Comparison of ENCODE assay signal across 27 cellular contexts in the genomic region with DNA sequence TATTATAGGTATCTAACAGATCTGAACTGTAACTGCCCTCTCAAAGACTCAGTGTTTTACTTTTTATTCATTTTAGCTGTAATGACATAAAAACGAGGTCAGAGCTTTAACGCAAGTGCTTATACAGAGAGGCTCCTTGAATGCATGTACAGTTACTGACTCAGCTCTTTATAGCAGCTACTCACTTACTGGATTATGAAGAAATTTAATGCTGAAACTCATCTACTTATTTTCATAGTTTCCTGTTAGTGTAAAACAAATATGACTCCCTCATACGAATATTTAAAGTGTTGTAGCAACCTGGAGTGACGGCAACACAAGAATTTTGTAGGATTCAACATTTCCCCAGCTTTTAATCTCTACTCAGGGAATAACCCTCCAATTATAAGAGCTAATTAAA. TPM values are rescaled to one million over a fixed set of nuclear protein-coding genes. Genes with fewer than 3 reads are reported as not detected.
DNase-seq lines count a peak whose midpoint lies in the region; ATAC-seq, FAIRE-seq and TF ChIP-seq lines count a peak whose summit lies in the region.
"Had no signal": no experiment of that assay in that cellular context is flagged by ENCODE, and none has a peak within 500 bp of the region (broad histone marks: within the 10 kb centered on the region; RNA-seq: fewer than 3 reads in every experiment).

No MANE protein-coding gene starts in this region.

- intact Hi-C loops in IMR-90 (cut with micrococcal nuclease) (no loop called here), left lung (cut with DNase I) (no loop called here)
- intact Hi-C loops in activated T-helper 2 cell treated with anti-CD3 and anti-CD28 coated beads, Interferon-gamma antibody, Interleukin-2, Interleukin-4, amounts not matched to agents 10 μg/mL and 5 μg/mL and 100 μg/mL, durations not matched to agents 14 hours and 24 hours and 36 hours (cut with micrococcal nuclease), result no loop called here

- no peak overlapping the region for H2BK15ac ChIP-seq in IMR-90 (ENCODE audit: low read depth, low read length)

- no peak overlapping the region for H3K4me3 Mint-ChIP-seq in activated T-helper 2 cell treated with anti-CD3 and anti-CD28 coated beads, Interferon-gamma antibody, Interleukin-2, Interleukin-4, amounts not matched to agents 10 μg/mL and 5 μg/mL and 100 μg/mL, durations not matched to agents 14 hours and 24 hours and 36 hours (ENCODE audit: low read depth)
- H3K4me3 Mint-ChIP-seq: B cell; CD8-positive, alpha-beta T cell had no signal

- H3K4me1 ChIP-seq in A549 (no peaks in the 10 kb centered on the region), IMR-90 (ENCODE audit: control insufficient read depth, insufficient read depth, low read length) (no peaks in the 10 kb centered on the region), left lung (no peaks in the 10 kb centered on the region), upper lobe of left lung (no peaks in the 10 kb centered on the region), GM23248 (ENCODE audit: insufficient read depth) (no peaks in the 10 kb centered on the region), foreskin keratinocyte (no peaks in the 10 kb centered on the region)
- H3K4me1 ChIP-seq: Caco-2, SJCRH30 had no signal

- no peaks in the 10 kb centered on the region for H3K9me3 ChIP-seq in A549
- H3K9me3 ChIP-seq in IMR-90 (ENCODE audit: control insufficient read depth, insufficient read depth, low read length), result no peaks in the 10 kb centered on the region
- no peaks in the 10 kb centered on the region for H3K9me3 ChIP-seq in left lung
- H3K9me3 ChIP-seq in upper lobe of left lung, result no peaks in the 10 kb centered on the region
- no peaks in the 10 kb centered on the region for H3K9me3 ChIP-seq in GM23248 (ENCODE audit: low read depth)
- H3K9me3 ChIP-seq: Caco-2, MG63, SJCRH30 had no signal

- H3K27ac Mint-ChIP-seq in activated T-helper 2 cell treated with anti-CD3 and anti-CD28 coated beads, Interferon-gamma antibody, Interleukin-2, Interleukin-4, amounts not matched to agents 10 μg/mL and 5 μg/mL and 100 μg/mL, durations not matched to agents 14 hours and 24 hours and 36 hours, result peak overlapping the region; percentile 49
- H3K27ac Mint-ChIP-seq: B cell; CD8-positive, alpha-beta T cell had no signal

- 86% methylated on average over 4 of the region's 4 CpGs for WGBS in A549 (ENCODE audit: missing lambda C conversion rate)
- no CpG with 5 or more reads among the region's 4 CpGs for WGBS in IMR-90 (ENCODE audit: extremely low coverage in 2 of 2, insufficient read length in 1 of 2), 2 experiments
- 69% methylated on average over 4 of the region's 4 CpGs for WGBS in upper lobe of left lung, 2 donors
- 92 to 99% methylated on average over 4 of the region's 4 CpGs for WGBS in GM23248 (ENCODE audit: low coverage in 1 of 2, low lambda C conversion rate in 2 of 2, missing lambda C conversion rate in 2 of 2), 2 experiments

- no peak overlapping the region for H4K91ac ChIP-seq in IMR-90 (ENCODE audit: insufficient read depth, low read depth, low read length)

- H3K27me3 ChIP-seq in IMR-90 (ENCODE audit: control insufficient read depth, insufficient read depth, low read length) (no peaks in the 10 kb centered on the region), left lung (no peaks in the 10 kb centered on the region), upper lobe of left lung (no peaks in the 10 kb centered on the region), GM23248 (replicated peaks; ENCODE audit: insufficient read depth) (no peaks in the 10 kb centered on the region), foreskin keratinocyte (no peaks in the 10 kb centered on the region)
- H3K27me3 ChIP-seq: MG63, SJCRH30 had no signal

- H3K4me3 ChIP-seq in A549, result no peak overlapping the region
- no peak overlapping the region for H3K4me3 ChIP-seq in IMR-90 (ENCODE audit: insufficient read depth, low read depth, low read length)
- H3K4me3 ChIP-seq in left lung, result no peak overlapping the region
- H3K4me3 ChIP-seq in upper lobe of left lung, result no peak overlapping the region
- H3K4me3 ChIP-seq in GM23248, result no peak overlapping the region
- H3K4me3 ChIP-seq: MG63, SJCRH30 had no signal

- H2AK9ac ChIP-seq in IMR-90 (replicated peaks; ENCODE audit: low read depth, low read length, poor library complexity), result no peak overlapping the region

- TF ChIP-seq CTCF in A549 (IDR thresholded peaks at IDR 0.05) (no peak), IMR-90 (conservative IDR thresholded peaks at IDR 0.05; ENCODE audit: low read depth, low read length) (no peak), left lung (IDR thresholded peaks at IDR 0.05) (no peak), upper lobe of left lung (IDR thresholded peaks at IDR 0.05) (no peak), foreskin keratinocyte (conservative IDR thresholded peaks at IDR 0.05) (no peak)

- no peaks in the 10 kb centered on the region for H3K9me3 Mint-ChIP-seq in activated T-helper 2 cell treated with anti-CD3 and anti-CD28 coated beads, Interferon-gamma antibody, Interleukin-2, Interleukin-4, amounts not matched to agents 10 μg/mL and 5 μg/mL and 100 μg/mL, durations not matched to agents 14 hours and 24 hours and 36 hours
- H3K9me3 Mint-ChIP-seq: CD8-positive, alpha-beta T cell had no signal

- H4K5ac ChIP-seq in IMR-90 (ENCODE audit: low read depth, low read length), result no peak overlapping the region

- H3K4me2 ChIP-seq in A549, result no peak overlapping the region
- no peak overlapping the region for H3K4me2 ChIP-seq in IMR-90 (ENCODE audit: low read depth, low read length)
- H3K4me2 ChIP-seq in GM23248 (ENCODE audit: unreplicated experiment), result no peak overlapping the region

- no peaks in the 10 kb centered on the region; the same call in 1 of the 2 replicates for H3K9me1 ChIP-seq in IMR-90 (ENCODE audit: insufficient read depth, low read length)

- no peak overlapping the region for H4K8ac ChIP-seq in IMR-90 (ENCODE audit: low read depth in 2 of 2, low read length in 2 of 2)

- no peak overlapping the region for H3K56ac ChIP-seq in IMR-90 (ENCODE audit: extremely low read depth, insufficient read depth, low read length)

- H2AFZ ChIP-seq in IMR-90 (replicated peaks; ENCODE audit: low read length, poor library complexity), result no peak overlapping the region
- H2AFZ ChIP-seq in GM23248, result no peak overlapping the region

- H3K79me2 ChIP-seq in GM23248 (ENCODE audit: insufficient read depth), result no peaks in the 10 kb centered on the region

- dilution Hi-C loops in IMR-90 (cut with HindIII; ENCODE audit: low sequenced_read_pairs, unreplicated experiment), result no loop called here

- FAIRE-seq in A549 (lab: Jason Lieb, UNC), result no peak
- FAIRE-seq: A204.1, HTR-8/SVneo had no signal

- peaks cover 32% of the 10 kb centered on the region for H3K36me3 ChIP-seq in IMR-90 (ENCODE audit: control insufficient read depth, insufficient read depth, low read length)
- peaks cover 5 to 87% of the 10 kb centered on the region in 2 donors for H3K36me3 ChIP-seq in left lung
- peaks cover 6 to 91% (median 42%) of the 10 kb centered on the region in 4 donors for H3K36me3 ChIP-seq in upper lobe of left lung
- peaks cover 71% of the 10 kb centered on the region for H3K36me3 ChIP-seq in GM23248 (ENCODE audit: low read depth)

- H4K20me1 ChIP-seq in IMR-90 (ENCODE audit: insufficient read depth, low read length) (no peaks in the 10 kb centered on the region), GM23248 (ENCODE audit: insufficient read depth) (no peaks in the 10 kb centered on the region)

- no peak overlapping the region for H3K4ac ChIP-seq in IMR-90 (ENCODE audit: low read depth, low read length)

- H3K27me3 Mint-ChIP-seq in activated T-helper 2 cell treated with anti-CD3 and anti-CD28 coated beads, Interferon-gamma antibody, Interleukin-2, Interleukin-4, amounts not matched to agents 10 μg/mL and 5 μg/mL and 100 μg/mL, durations not matched to agents 14 hours and 24 hours and 36 hours (ENCODE audit: low read depth), result no peaks in the 10 kb centered on the region
- H3K27me3 Mint-ChIP-seq: B cell had no signal

- POLR2A ChIA-PET in A549 (lab: Yijun Ruan, JAX) (no interaction called here), IMR-90 (lab: Charles Lee; ENCODE audit: unreplicated experiment) (no interaction called here)

- peaks cover 3 to 4% of the 10 kb centered on the region in 2 experiments; a peak in 2 of 4 replicates for H3K79me1 ChIP-seq in IMR-90 (ENCODE audit: low read depth in 1 of 2, low read length in 2 of 2)

- BruUV-seq in IMR-90 (replicated peaks; lab: Mats Ljungman, UMichigan), result no TSS peak

- no peak overlapping the region for H3K27ac ChIP-seq in A549
- H3K27ac ChIP-seq in IMR-90 (ENCODE audit: insufficient read depth, low read length), result no peak overlapping the region
- H3K27ac ChIP-seq in left lung, result no peak overlapping the region
- no peak overlapping the region for H3K27ac ChIP-seq in upper lobe of left lung
- no peak overlapping the region for H3K27ac ChIP-seq in GM23248
- no peak overlapping the region for H3K27ac ChIP-seq in foreskin keratinocyte
- H3K27ac ChIP-seq: C4-2B, SJCRH30 had no signal

- in situ Hi-C loops in IMR-90 (cut with MboI; ENCODE audit: low sequenced_read_pairs) (no loop called here), GM23248 (cut with MboI) (no loop called here)

- no peak overlapping the region for H2AK5ac ChIP-seq in IMR-90 (ENCODE audit: low read depth, low read length)

- H3K14ac ChIP-seq in IMR-90 (replicated peaks; ENCODE audit: low read depth, low read length), result no peak overlapping the region

- TF ChIP-seq POLR2A in A549 (IDR thresholded peaks at IDR 0.05; ENCODE audit: low read length) (no peak), IMR-90 (IDR thresholded peaks at IDR 0.05; ENCODE audit: low read depth, low read length) (no peak), upper lobe of left lung (IDR thresholded peaks at IDR 0.05) (no peak)

- no peak overlapping the region for H3K18ac ChIP-seq in IMR-90 (ENCODE audit: low read depth, low read length)

- H3K9ac ChIP-seq in IMR-90 (ENCODE audit: low read depth, low read length) (no peak overlapping the region), GM23248 (no peak overlapping the region)

- peaks cover 79% of the 10 kb centered on the region for H3K36me3 Mint-ChIP-seq in activated T-helper 2 cell treated with anti-CD3 and anti-CD28 coated beads, Interferon-gamma antibody, Interleukin-2, Interleukin-4, amounts not matched to agents 10 μg/mL and 5 μg/mL and 100 μg/mL, durations not matched to agents 14 hours and 24 hours and 36 hours (ENCODE audit: low read depth)

- no peak overlapping the region for H2BK120ac ChIP-seq in IMR-90 (ENCODE audit: low read depth, low read length)

- H2BK5ac ChIP-seq in IMR-90 (ENCODE audit: low read depth, low read length, poor library complexity, severe bottlenecking), result no peak overlapping the region

- H3K23ac ChIP-seq in IMR-90 (ENCODE audit: low read depth, low read length), result no peak overlapping the region

- TF ChIP-seq EP300 in A549 (IDR thresholded peaks at IDR 0.05) (no peak), upper lobe of left lung (IDR thresholded peaks at IDR 0.05) (no peak)

- H3F3A ChIP-seq in GM23248 (ENCODE audit: insufficient read depth), result peaks cover 10% of the 10 kb centered on the region; the same call in 1 of the 2 replicates

- no peak for ATAC-seq in A549
- no peak for ATAC-seq in IMR-90 (ENCODE audit: low read depth)
- ATAC-seq in left lung, result peak; percentile 75
- ATAC-seq in upper lobe of left lung (ENCODE audit: low FRiP score in 2 of 2), result no peak
- ATAC-seq in foreskin keratinocyte, result no peak
- ATAC-seq: CD8-positive, alpha-beta T cell; Right ventricle myocardium inferior had no signal

- peaks cover 20% of the 10 kb centered on the region for H3K4me1 Mint-ChIP-seq in activated T-helper 2 cell treated with anti-CD3 and anti-CD28 coated beads, Interferon-gamma antibody, Interleukin-2, Interleukin-4, amounts not matched to agents 10 μg/mL and 5 μg/mL and 100 μg/mL, durations not matched to agents 14 hours and 24 hours and 36 hours (ENCODE audit: low read depth)
- H3K4me1 Mint-ChIP-seq: B cell had no signal

- CTCF ChIA-PET in A549 (lab: Yijun Ruan, JAX) (interaction anchor here (1.9 kb wide), 1 partner anchor 14 kb away, joined by 4 read pairs; no protein-coding TSS in a partner anchor), IMR-90 (lab: Yijun Ruan, JAX) (no interaction called here)

- H3K9me2 ChIP-seq in GM23248 (ENCODE audit: insufficient read depth), result no peaks in the 10 kb centered on the region

- no peak for DNase-seq in A549 (ENCODE audit: low read depth in 1 of 2, low spot score in 1 of 2)
- peak; percentile 18 for DNase-seq in IMR-90
- DNase-seq in activated T-helper 2 cell treated with anti-CD3 and anti-CD28 coated beads, Interferon-gamma antibody, Interleukin-2, Interleukin-4, amounts not matched to agents 10 μg/mL and 5 μg/mL and 100 μg/mL, durations not matched to agents 14 hours and 24 hours and 36 hours (ENCODE audit: low spot score), result no peak
- DNase-seq in left lung, result no peak
- DNase-seq in upper lobe of left lung, result no peak
- no peak for DNase-seq in AML-193 (lab: John Stamatoyannopoulos, UW)
- no peak for DNase-seq in GM23248
- DNase-seq in foreskin keratinocyte, result no peak
- DNase-seq: Caco-2; CD8-positive, alpha-beta T cell; DMS 273 treated with DMSO at 0.1 percent for 48 hours; DMS79 treated with DMSO at 0.1 percent for 48 hours; H7; KG1; MG63; NCI-H1105 treated with DMSO at 0.1 percent for 48 hours; NCI-H146; NCI-H1930; NCI-H2107; NCI-H524; NCI-H774; SJCRH30 had no signal

- no peak overlapping the region for H2BK20ac ChIP-seq in IMR-90 (ENCODE audit: low read depth, low read length)

- TF ChIP-seq RAD21 in A549 (conservative IDR thresholded peaks at IDR 0.05 in 1 of 2, IDR thresholded peaks at IDR 0.05 in 1 of 2), result no peak
- no peak for TF ChIP-seq RAD21 in IMR-90 (IDR thresholded peaks at IDR 0.05; ENCODE audit: low read length)

RNA-seq across cellular contexts. Expression of a gene that starts 32.7 kb away (rescaled TPM):
- polyA plus RNA-seq in A549 (2011; rRNA removed), result 43.9 and 74.3 TPM in 2 replicates
- 21.9 and 22.1 TPM in 2 replicates for polyA plus RNA-seq in A549 (2012; cell fraction: cytosol; rRNA removed)
- polyA plus RNA-seq in A549 (2012; cell fraction: nucleus; rRNA removed), result 11.3 and 12.2 TPM in 2 replicates
- 42.4 to 46.1 TPM (median 45.2 TPM) in 3 replicates for polyA plus RNA-seq in A549 (2017; fragmentation: RNase III; extraction: RNeasy Plus Mini Kit Qiagen cat#74134 plus additional on column Dnase treatment)
- 10.6 and 11.0 TPM in 2 replicates for polyA minus RNA-seq in A549 (2011; rRNA and poly(A)+ RNA removed)
- 14.9 and 37.5 TPM in 2 replicates for total RNA-seq in IMR-90 (2012; rRNA removed)
- polyA plus RNA-seq in IMR-90 (2012; rRNA removed), result 25.5 and 30.1 TPM in 2 replicates
- polyA plus RNA-seq in IMR-90 (2012; cell fraction: cytosol; rRNA removed), result 7.0 and 7.9 TPM in 2 replicates
- polyA plus RNA-seq in IMR-90 (2012; cell fraction: nucleus; rRNA removed; ENCODE audit: low replicate concordance), result 3.1 and 11.4 TPM in 2 replicates
- total RNA-seq in activated T-helper 2 cell treated with anti-CD3 and anti-CD28 coated beads, Interferon-gamma antibody, Interleukin-2, Interleukin-4, amounts not matched to agents 10 μg/mL and 5 μg/mL and 100 μg/mL, durations not matched to agents 14 hours and 24 hours and 36 hours, result 66.1 and 66.3 TPM in 2 replicates
- 10 to 100 TPM; 37.2 to 46.3 TPM for total RNA-seq in left lung
- 10 to 100 TPM; 26.3 to 70.0 (median 40.4) TPM for total RNA-seq in upper lobe of left lung
- 48.7 and 55.0 TPM in 2 replicates for total RNA-seq in GM23248 (2014; rRNA removed; shearing (Covaris generic))
- 38.8 and 41.5 TPM in 2 replicates for polyA plus RNA-seq in GM23248 (2016; fragmentation: Nextera tagmentation; extraction: Ambion mirVana)
- total RNA-seq in foreskin keratinocyte, result 38.6 and 42.8 TPM in 2 replicates
- 19.3 and 25.0 TPM in 2 replicates for polyA plus RNA-seq in foreskin keratinocyte

RNA-seq across cellular contexts. Expression of a gene that starts 42.1 kb away (rescaled TPM):
- polyA plus RNA-seq in A549 (2011; rRNA removed) (0.43 and 0.63 TPM in 2 replicates), A549 (2017; fragmentation: RNase III; extraction: RNeasy Plus Mini Kit Qiagen cat#74134 plus additional on column Dnase treatment) (0.22 to 0.33 TPM (median 0.25 TPM) in 3 replicates), IMR-90 (2012; rRNA removed) (0.07 and 0.13 TPM in 2 replicates), GM23248 (2016; fragmentation: Nextera tagmentation; extraction: Ambion mirVana) (0.30 and 0.85 TPM in 2 replicates), foreskin keratinocyte (0.07 and 0.09 TPM in 2 replicates)
- 0.03 and 0.04 TPM in 2 replicates for polyA plus RNA-seq in A549 (2012; cell fraction: cytosol; rRNA removed)
- 0.07 and 0.12 TPM in 2 replicates for polyA plus RNA-seq in A549 (2012; cell fraction: nucleus; rRNA removed)
- 0.49 and 1.2 TPM in 2 replicates for polyA minus RNA-seq in A549 (2011; rRNA and poly(A)+ RNA removed)
- total RNA-seq in IMR-90 (2012; rRNA removed) (0.18 and 0.28 TPM in 2 replicates), left lung (under 1 TPM; 0.92 to 0.96 TPM), upper lobe of left lung (1 to 10 TPM in 4 of 6 donors, under 1 TPM in 1, not detected in 1; 0.91 to 2.4 (median 1.4) TPM), foreskin keratinocyte (0.07 and 0.21 TPM in 2 replicates)
- 0.03 TPM in 1 of 2 replicates, not detected in the other for polyA plus RNA-seq in IMR-90 (2012; cell fraction: cytosol; rRNA removed)
- polyA plus RNA-seq in IMR-90 (2012; cell fraction: nucleus; rRNA removed; ENCODE audit: low replicate concordance), result 0.08 and 0.60 TPM in 2 replicates
- 0.18 and 0.25 TPM in 2 replicates for total RNA-seq in activated T-helper 2 cell treated with anti-CD3 and anti-CD28 coated beads, Interferon-gamma antibody, Interleukin-2, Interleukin-4, amounts not matched to agents 10 μg/mL and 5 μg/mL and 100 μg/mL, durations not matched to agents 14 hours and 24 hours and 36 hours
- 1.0 and 1.2 TPM in 2 replicates for total RNA-seq in GM23248 (2014; rRNA removed; shearing (Covaris generic))
